32 cellular contexts compared by ENCODE assay signal in the genomic region with DNA sequence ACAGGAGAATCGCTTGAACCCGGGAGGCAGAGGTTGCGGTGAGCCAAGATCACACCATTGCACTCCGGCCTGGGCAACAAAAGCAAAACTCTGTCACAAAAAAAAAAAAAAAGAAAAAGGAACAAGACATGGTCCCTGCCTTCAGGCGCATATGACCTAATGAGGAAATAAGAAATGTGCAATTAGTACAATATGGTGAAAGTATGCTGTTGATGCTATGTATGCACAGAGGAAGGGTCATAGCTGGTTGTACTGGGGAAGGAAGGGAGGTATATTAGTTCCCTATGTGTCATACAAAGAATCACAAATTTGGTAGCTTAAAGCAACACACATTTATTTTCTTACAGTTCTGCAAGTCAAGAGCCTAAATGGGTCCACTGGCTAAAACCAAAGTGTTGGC.
DNase-seq lines count a peak whose midpoint lies in the region; ATAC-seq and TF ChIP-seq lines count a peak whose summit lies in the region.
"Had no signal": no experiment of that assay in that cellular context is flagged by ENCODE, and none has a peak within 500 bp of the region (broad histone marks: within the 10 kb centered on the region; RNA-seq: fewer than 3 reads in every experiment).

No MANE protein-coding gene starts in this region.

- H3K9me3 Mint-ChIP-seq in naive B cell = peaks cover 0 to 5% (median 0%) of the 10 kb centered on the region in 7 donors
- H3K9me3 Mint-ChIP-seq: activated naive CD8-positive, alpha-beta T cell treated with anti-CD3 and anti-CD28 coated beads for 36 hours; HFFc6; neural crest cell; stimulated activated effector memory CD8-positive, alpha-beta T cell treated with anti-CD3 and anti-CD28 coated beads, Interleukin-12 subunit alpha, Interleukin-12 subunit beta, amount 100 ng/mL, for 72 hours had no signal

- TF ChIP-seq CTCF in colonic mucosa (IDR thresholded peaks at IDR 0.05) = no peak

- no peaks in the 10 kb centered on the region for H3K27me3 ChIP-seq in colonic mucosa
- 0 out of 2 replicates have a peak, but pooled peaks cover 6% of the 10 kb centered on the region for H3K27me3 ChIP-seq in HAP-1 (ENCODE audit: low read depth)
- H3K27me3 ChIP-seq: gastroesophageal sphincter, SJCRH30, suprapubic skin, vagina had no signal

- peak overlapping the region in 2 of 6 donors; percentile 27 to 38 for H3K27ac Mint-ChIP-seq in naive B cell
- H3K27ac Mint-ChIP-seq: activated CD8-positive, alpha-beta T cell treated with anti-CD3 and anti-CD28 coated beads, Interleukin-2, amount 10 ng/mL, durations not matched to agents 7 days and 5 days; activated naive CD8-positive, alpha-beta T cell treated with anti-CD3 and anti-CD28 coated beads for 36 hours; HFFc6; immature natural killer cell; stimulated activated effector memory CD8-positive, alpha-beta T cell treated with anti-CD3 and anti-CD28 coated beads, Interleukin-12 subunit alpha, Interleukin-12 subunit beta, amount 100 ng/mL, for 72 hours had no signal

- H3K4me3 Mint-ChIP-seq in naive B cell = no peak overlapping the region
- H3K4me3 Mint-ChIP-seq: activated CD8-positive, alpha-beta T cell treated with anti-CD3 and anti-CD28 coated beads, Interleukin-2, amount 10 ng/mL, durations not matched to agents 7 days and 5 days; activated naive CD8-positive, alpha-beta T cell treated with anti-CD3 and anti-CD28 coated beads for 36 hours; HFFc6; immature natural killer cell; neural crest cell; stimulated activated effector memory CD8-positive, alpha-beta T cell treated with anti-CD3 and anti-CD28 coated beads, Interleukin-12 subunit alpha, Interleukin-12 subunit beta, amount 100 ng/mL, for 72 hours had no signal

- peak; percentile 86 for DNase-seq in CD1c-positive myeloid dendritic cell (ENCODE audit: extremely low spot score)
- peak; percentile 84 to 93 for DNase-seq in NOMO-1 (lab: John Stamatoyannopoulos, UW; ENCODE audit: unreplicated experiment in 2 of 2)
- no peak for DNase-seq in colonic mucosa
- DNase-seq in naive B cell = peak; percentile 14
- no peak for DNase-seq in HAP-1 (ENCODE audit: low spot score in 2 of 2)
- no peak for DNase-seq in DMS79 (lab: John Stamatoyannopoulos, UW)
- DNase-seq in GM03348 (ENCODE audit: low spot score) = no peak
- DNase-seq in activated CD4-positive, CD25-positive, alpha-beta regulatory T cell (lab: John Stamatoyannopoulos, UW) = no peak
- DNase-seq: activated CD4-positive, alpha-beta T cell treated with anti-CD3 and anti-CD28 coated beads for 1 hour; activated CD8-positive, alpha-beta T cell treated with anti-CD3 and anti-CD28 coated beads, Interleukin-2, amount 10 ng/mL, durations not matched to agents 7 days and 5 days; activated naive CD8-positive, alpha-beta T cell treated with anti-CD3 and anti-CD28 coated beads for 36 hours; C1 segment of cervical spinal cord; dermis blood vessel endothelial cell; GM23248; HFFc6; hypothalamus; immature natural killer cell; MM.1S; NCI-H146; NCI-H446 treated with DMSO at 0.1 percent for 48 hours; NCI-H82; SJCRH30; stimulated activated CD4-positive, alpha-beta T cell treated with anti-CD3 and anti-CD28 coated beads, Interleukin-12 subunit alpha, Interleukin-12 subunit beta, amount 100 ng/mL, for 4 hours; stimulated activated CD4-positive, alpha-beta T cell treated with anti-CD3 and anti-CD28 coated beads, Interleukin-4, amount 100 ng/mL, for 24 hours had no signal

- ATAC-seq in naive B cell (ENCODE audit: low read depth in 2 of 2) = peak; percentile 52 to 66
- ATAC-seq: activated CD8-positive, alpha-beta T cell treated with anti-CD3 and anti-CD28 coated beads, Interleukin-2, amount 10 ng/mL, durations not matched to agents 7 days and 5 days; gastroesophageal sphincter; Panc1; stimulated activated effector memory CD8-positive, alpha-beta T cell treated with anti-CD3 and anti-CD28 coated beads, Interleukin-12 subunit alpha, Interleukin-12 subunit beta, amount 100 ng/mL, for 72 hours had no signal

- no peak overlapping the region for H3K9ac ChIP-seq in colonic mucosa (ENCODE audit: low read depth in 2 of 2, low read length in 2 of 2)
- H3K9ac ChIP-seq: GM23248, KMS-11, parathyroid adenoma had no signal

- intact Hi-C loops in colonic mucosa (cut with DNase I) = no loop called here

- H3K27ac ChIP-seq in colonic mucosa = peak overlapping the region; percentile 80
- H3K27ac ChIP-seq: gastroesophageal sphincter, GM23248, KMS-11, parathyroid adenoma, SJCRH30, suprapubic skin, vagina had no signal

- peaks cover 6 to 11% (median 9%) of the 10 kb centered on the region in 3 donors for H3K27me3 Mint-ChIP-seq in naive B cell

- H3K4me1 Mint-ChIP-seq in naive B cell = peaks cover 21 to 29% (median 23%) of the 10 kb centered on the region in 3 donors
- H3K4me1 Mint-ChIP-seq: immature natural killer cell; neural crest cell; stimulated activated effector memory CD8-positive, alpha-beta T cell treated with anti-CD3 and anti-CD28 coated beads, Interleukin-12 subunit alpha, Interleukin-12 subunit beta, amount 100 ng/mL, for 72 hours had no signal

- H3K9me3 ChIP-seq in colonic mucosa = no peaks in the 10 kb centered on the region
- H3K9me3 ChIP-seq in HAP-1 = no peaks in the 10 kb centered on the region; the same call in 1 of the 2 replicates
- H3K9me3 ChIP-seq: gastroesophageal sphincter, SJCRH30, suprapubic skin, vagina had no signal

- H3K4me3 ChIP-seq in colonic mucosa (no peak overlapping the region), HAP-1 (no peak overlapping the region)
- H3K4me3 ChIP-seq: gastroesophageal sphincter, GM23248, SJCRH30, suprapubic skin, vagina had no signal

- H3K36me3 ChIP-seq in colonic mucosa (no peaks in the 10 kb centered on the region), HAP-1 (replicated peaks) (no peaks in the 10 kb centered on the region)
- H3K36me3 ChIP-seq: gastroesophageal sphincter, SJCRH30, suprapubic skin, vagina had no signal

- H3K36me3 Mint-ChIP-seq in naive B cell = no peaks in the 10 kb centered on the region
- H3K36me3 Mint-ChIP-seq: activated naive CD8-positive, alpha-beta T cell treated with anti-CD3 and anti-CD28 coated beads for 36 hours; immature natural killer cell; stimulated activated effector memory CD8-positive, alpha-beta T cell treated with anti-CD3 and anti-CD28 coated beads, Interleukin-12 subunit alpha, Interleukin-12 subunit beta, amount 100 ng/mL, for 72 hours had no signal

- H3K4me1 ChIP-seq in colonic mucosa (no peaks in the 10 kb centered on the region), HAP-1 (no peaks in the 10 kb centered on the region)
- H3K4me1 ChIP-seq: gastroesophageal sphincter, parathyroid adenoma, SJCRH30, suprapubic skin had no signal

- in situ Hi-C loops in HAP-1 (cut with MboI; ENCODE audit: low sequenced_read_pairs) = no loop called here

Comparison
In these comparisons a context has a peak if more than half of its experiments do, and no peak if none do; other contexts are left out.
1. DNase-seq: peak in CD1c-positive myeloid dendritic cell (single experiment), NOMO-1 (2 of 2) and naive B cell (single experiment); none in colonic mucosa (single experiment), HAP-1 (0 of 2), DMS79 (single experiment), GM03348 (single experiment) and activated CD4-positive, CD25-positive, alpha-beta regulatory T cell (0 of 4).